Comparison of ENCODE assay signal across 8 cellular contexts in the genomic region with DNA sequence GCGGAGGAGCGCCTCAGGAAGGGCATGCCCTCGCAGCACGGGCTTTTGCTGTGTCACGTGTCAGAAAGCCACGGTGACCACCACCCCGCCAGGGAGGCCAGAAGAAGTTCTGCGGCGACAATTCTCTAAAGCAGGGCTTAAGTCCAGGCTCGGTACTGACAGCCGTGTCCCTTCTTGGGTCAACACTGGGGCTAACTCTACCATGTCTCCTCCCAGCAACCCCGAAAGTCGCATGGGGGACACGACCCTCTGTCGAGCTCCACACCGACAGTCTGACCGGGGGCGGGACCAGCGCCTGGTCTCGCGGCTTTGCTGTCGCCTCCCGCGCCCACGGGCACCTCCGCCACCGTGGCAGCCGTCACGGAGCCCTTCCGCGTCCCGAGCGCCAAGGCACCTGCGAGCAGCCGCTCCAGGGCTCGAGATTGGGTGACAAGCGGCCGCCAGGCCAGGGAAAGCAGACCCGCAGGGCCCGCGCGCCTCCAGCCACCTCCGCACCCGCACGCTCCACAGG. TPM values are rescaled to one million over a fixed set of nuclear protein-coding genes. Genes with fewer than 3 reads are reported as not detected.
A peak's percentile ranks its signal among the peaks of the same experiment; 100 is the strongest.
DNase-seq lines count a peak whose midpoint lies in the region; ATAC-seq and TF ChIP-seq lines count a peak whose summit lies in the region.

No MANE protein-coding gene starts in this region.

- H3K4me1 ChIP-seq in mucosa of rectum (ENCODE audit: control insufficient read depth in 2 of 2, insufficient read depth in 2 of 2, low read length in 2 of 2), result peaks cover 14% of the 10 kb centered on the region in 2 donors

- ATAC-seq in GM21717 (IDR thresholded peaks at IDR 0.05; ENCODE audit: unreplicated experiment), result peak; percentile 20

- H3K27ac ChIP-seq in mucosa of rectum (ENCODE audit: low read depth in 2 of 2, low read length in 2 of 2), result peak overlapping the region; percentile 91 to 95

- H3K27me3 ChIP-seq in mucosa of rectum (ENCODE audit: control insufficient read depth in 2 of 2, insufficient read depth in 2 of 2, low read length in 2 of 2), result no peaks in the 10 kb centered on the region

- H3K27me3 Mint-ChIP-seq in activated CD4-positive, alpha-beta T cell treated with anti-CD3 and anti-CD28 coated beads, Interleukin-2, amount 10 ng/mL, durations not matched to agents 24 days and 14 days, result no peaks in the 10 kb centered on the region
- peaks cover 3% of the 10 kb centered on the region for H3K27me3 Mint-ChIP-seq in endothelial cell (ENCODE audit: unreplicated experiment)

- peak; percentile 70 for DNase-seq in GM03348 (ENCODE audit: low spot score)
- DNase-seq in KBM-7, result peak; percentile 49
- DNase-seq in activated CD4-positive, alpha-beta T cell treated with anti-CD3 and anti-CD28 coated beads, Interleukin-2, amount 10 ng/mL, durations not matched to agents 24 days and 14 days, result peak; percentile 81
- DNase-seq in endothelial cell (ENCODE audit: low spot score), result peak; percentile 44
- peak; percentile 17 for DNase-seq in superior temporal gyrus (ENCODE audit: extremely low spot score)
- DNase-seq in KG1 (lab: John Stamatoyannopoulos, UW), result no peak

- H3K4me1 Mint-ChIP-seq in activated CD4-positive, alpha-beta T cell treated with anti-CD3 and anti-CD28 coated beads, Interleukin-2, amount 10 ng/mL, durations not matched to agents 24 days and 14 days, result peaks cover 33% of the 10 kb centered on the region
- H3K4me1 Mint-ChIP-seq in endothelial cell (ENCODE audit: unreplicated experiment), result peaks cover 45% of the 10 kb centered on the region

- intact Hi-C loops in activated CD4-positive, alpha-beta T cell treated with anti-CD3 and anti-CD28 coated beads, Interleukin-2, amount 10 ng/mL, durations not matched to agents 24 days and 14 days (cut with micrococcal nuclease), result loop anchor here (1.0 to 5.0 kb wide), 4 partner anchors 20 to 376 kb away; a partner anchor contains a TSS

- H3K27ac Mint-ChIP-seq in activated CD4-positive, alpha-beta T cell treated with anti-CD3 and anti-CD28 coated beads, Interleukin-2, amount 10 ng/mL, durations not matched to agents 24 days and 14 days, result peak overlapping the region; percentile 98
- no peak overlapping the region for H3K27ac Mint-ChIP-seq in endothelial cell (ENCODE audit: unreplicated experiment)

- peak overlapping the region; percentile 76 to 95 for H3K4me3 ChIP-seq in mucosa of rectum (ENCODE audit: low read length in 2 of 2)

- in situ Hi-C loops in KBM-7 (cut with MboI; ENCODE audit: low pct_unique_long_range_greater_than_20kb, low sequenced_read_pairs), result no loop called here

- no peaks in the 10 kb centered on the region for H3K9me3 ChIP-seq in mucosa of rectum (ENCODE audit: control insufficient read depth in 2 of 2, low read length in 2 of 2)

- no peak for TF ChIP-seq CTCF in endothelial cell (IDR thresholded peaks at IDR 0.05; ENCODE audit: unreplicated experiment)

- H3K4me3 Mint-ChIP-seq in activated CD4-positive, alpha-beta T cell treated with anti-CD3 and anti-CD28 coated beads, Interleukin-2, amount 10 ng/mL, durations not matched to agents 24 days and 14 days, result peak overlapping the region; percentile 85
- peak overlapping the region; percentile 93 for H3K4me3 Mint-ChIP-seq in endothelial cell (ENCODE audit: unreplicated experiment)

- H3K9ac ChIP-seq in mucosa of rectum (ENCODE audit: low read depth in 1 of 2, low read length in 2 of 2), result peak overlapping the region; percentile 91 to 94

- H3K36me3 ChIP-seq in mucosa of rectum (ENCODE audit: control insufficient read depth in 2 of 2, insufficient read depth in 2 of 2, low read length in 2 of 2), result no peaks in the 10 kb centered on the region

- peaks cover 9% of the 10 kb centered on the region for H3K9me3 Mint-ChIP-seq in activated CD4-positive, alpha-beta T cell treated with anti-CD3 and anti-CD28 coated beads, Interleukin-2, amount 10 ng/mL, durations not matched to agents 24 days and 14 days
- H3K9me3 Mint-ChIP-seq in endothelial cell (ENCODE audit: unreplicated experiment), result no peaks in the 10 kb centered on the region

- H3K36me3 Mint-ChIP-seq in activated CD4-positive, alpha-beta T cell treated with anti-CD3 and anti-CD28 coated beads, Interleukin-2, amount 10 ng/mL, durations not matched to agents 24 days and 14 days (ENCODE audit: low read depth), result peaks cover 17% of the 10 kb centered on the region
- peaks cover 8% of the 10 kb centered on the region for H3K36me3 Mint-ChIP-seq in endothelial cell (ENCODE audit: low read depth, unreplicated experiment)

RNA-seq across cellular contexts. Expression of a gene that starts 0.5 kb away (rescaled TPM):
- 10.0 TPM in 2 replicates for total RNA-seq in activated CD4-positive, alpha-beta T cell treated with anti-CD3 and anti-CD28 coated beads, Interleukin-2, amount 10 ng/mL, durations not matched to agents 24 days and 14 days
- total RNA-seq in endothelial cell (ENCODE audit: unreplicated experiment), result 6.8 TPM

RNA-seq across cellular contexts. Expression of a gene that starts 37.9 kb away (rescaled TPM):
- 3.0 and 3.5 TPM in 2 replicates for total RNA-seq in activated CD4-positive, alpha-beta T cell treated with anti-CD3 and anti-CD28 coated beads, Interleukin-2, amount 10 ng/mL, durations not matched to agents 24 days and 14 days
- total RNA-seq in endothelial cell (ENCODE audit: unreplicated experiment), result 95.5 TPM

Comparison
In these comparisons a context has a peak if more than half of its experiments do, and no peak if none do; other contexts are left out.
1. RNA of a gene that starts 37.9 kb away (total RNA-seq): 95.5 TPM in endothelial cell (single experiment); 3.0 to 3.5 TPM in activated CD4-positive, alpha-beta T cell treated with anti-CD3 and anti-CD28 coated beads, Interleukin-2, amount 10 ng/mL, durations not matched to agents 24 days and 14 days; every median in the first group is over 10 times any median in the second.